Comparison of ENCODE assay signal across 8 cellular contexts in the genomic region with DNA sequence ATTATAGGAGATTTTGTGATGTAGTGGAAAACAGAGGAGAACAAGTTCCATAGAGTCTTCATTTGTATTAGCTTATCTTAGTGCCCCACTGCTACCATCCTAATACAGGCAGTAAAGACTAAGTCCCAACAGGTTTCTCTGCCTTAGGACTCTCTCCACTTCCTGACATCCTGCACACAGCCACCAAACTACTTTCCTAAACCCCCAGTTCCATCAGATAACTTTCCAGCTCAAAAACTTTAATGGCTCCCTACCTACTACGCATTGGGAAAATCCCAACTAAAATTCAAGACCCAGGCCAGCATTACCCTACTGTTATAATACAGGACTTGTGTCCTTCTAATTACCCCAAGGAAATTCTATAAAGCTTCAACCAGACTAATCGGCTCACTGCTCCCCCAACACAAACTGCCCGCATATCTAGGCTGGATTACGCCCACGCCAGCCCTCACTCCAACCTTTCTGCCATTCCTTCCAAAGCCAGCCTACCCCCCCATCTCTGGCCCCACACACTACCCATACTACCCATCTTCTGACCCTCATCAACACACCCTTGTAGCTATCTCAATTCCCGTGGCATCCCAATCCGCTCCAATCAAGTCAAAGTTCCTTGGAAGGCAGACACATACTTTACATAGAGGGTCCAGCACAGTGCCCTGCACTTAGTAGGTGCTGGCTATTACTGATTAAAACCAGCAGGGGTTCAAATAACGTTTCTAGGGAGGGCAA. TPM values are rescaled to one million over a fixed set of nuclear protein-coding genes. Genes with fewer than 3 reads are reported as not detected.
DNase-seq lines count a peak whose midpoint lies in the region; ATAC-seq and TF ChIP-seq lines count a peak whose summit lies in the region.

No MANE protein-coding gene starts in this region.

- peak overlapping the region; percentile 90 for H3K27ac Mint-ChIP-seq in central memory CD8-positive, alpha-beta T cell (ENCODE audit: low read depth)
- peak overlapping the region; percentile 82 to 92 for H3K27ac Mint-ChIP-seq in natural killer cell

- no peak for ATAC-seq in central memory CD8-positive, alpha-beta T cell (replicated peaks; ENCODE audit: extremely low read depth, poor library complexity, severe bottlenecking)
- no peak for ATAC-seq in natural killer cell

- intact Hi-C loops in natural killer cell (cut with micrococcal nuclease), result loop anchor here (5.0 kb wide), 1 partner anchor 120 kb away; no protein-coding TSS in a partner anchor

- H3K36me3 Mint-ChIP-seq in central memory CD8-positive, alpha-beta T cell (ENCODE audit: insufficient read depth), result peaks cover 9% of the 10 kb centered on the region
- no peaks in the 10 kb centered on the region for H3K36me3 Mint-ChIP-seq in natural killer cell

- DNase-seq in central memory CD8-positive, alpha-beta T cell (ENCODE audit: low spot score in 2 of 2), result no peak
- DNase-seq in natural killer cell (no peak), NK-92 (lab: John Stamatoyannopoulos, UW; ENCODE audit: unreplicated experiment) (no peak), occipital lobe (lab: John Stamatoyannopoulos, UW) (no peak), kidney tubule cell (ENCODE audit: low spot score) (no peak), COLO668 (lab: John Stamatoyannopoulos, UW; ENCODE audit: unreplicated experiment) (no peak)

- H3K27ac ChIP-seq in C4-2B, result peak overlapping the region; percentile 96

- H3K4me3 Mint-ChIP-seq in central memory CD8-positive, alpha-beta T cell, result peak overlapping the region; percentile 87
- peak overlapping the region; percentile 76 for H3K4me3 Mint-ChIP-seq in natural killer cell

- no peak for TF ChIP-seq CTCF in C4-2B (conservative IDR thresholded peaks at IDR 0.05)
- no peak for TF ChIP-seq CTCF in natural killer cell (IDR thresholded peaks at IDR 0.05)

- no peaks in the 10 kb centered on the region for H3K27me3 Mint-ChIP-seq in central memory CD8-positive, alpha-beta T cell
- no peaks in the 10 kb centered on the region for H3K27me3 Mint-ChIP-seq in natural killer cell (ENCODE audit: low read depth in 2 of 2)

- no peaks in the 10 kb centered on the region for H3K9me3 Mint-ChIP-seq in central memory CD8-positive, alpha-beta T cell
- H3K9me3 Mint-ChIP-seq in natural killer cell, result no peaks in the 10 kb centered on the region

- TF ChIP-seq EP300 in Ishikawa (IDR thresholded peaks at IDR 0.05; ENCODE audit: borderline replicate concordance), result no peak

- TF ChIP-seq RAD21 in Ishikawa (IDR thresholded peaks at IDR 0.05; ENCODE audit: low read depth), result no peak

- peaks cover 40% of the 10 kb centered on the region for H3K4me1 Mint-ChIP-seq in central memory CD8-positive, alpha-beta T cell
- peaks cover 24 to 33% of the 10 kb centered on the region in 2 donors for H3K4me1 Mint-ChIP-seq in natural killer cell

TF ChIP-seq in Ishikawa, 13 proteins besides CTCF, POLR2A, EP300 and RAD21:
- TF ChIP-seq USF1 (IDR thresholded peaks at IDR 0.05), result 0 out of 2 replicates have a peak, but pooled peaks have one; percentile 8
- no peak for TF ChIP-seq CREB1 (IDR thresholded peaks at IDR 0.05; ENCODE audit: low read depth)

RNA-seq across cellular contexts. Expression of gene IDE, which starts 1.4 kb away (rescaled TPM):
- total RNA-seq in natural killer cell (10 to 100 TPM; 18.2 to 23.5 (median 21.8) TPM), occipital lobe (19.7 TPM)

RNA-seq across cellular contexts. Expression of gene KIF11, which starts 20.4 kb away (rescaled TPM):
- total RNA-seq in natural killer cell, result 1 to 10 TPM; 1.3 to 2.4 (median 1.9) TPM
- total RNA-seq in occipital lobe, result 7.3 TPM
